Comparison of ENCODE assay signal across 24 cellular contexts in genomic region chr4:141614878-141615586, GRCh38. TPM values are rescaled to one million over a fixed set of nuclear protein-coding genes. Genes with fewer than 3 reads are reported as not detected.
DNase-seq lines count a peak whose midpoint lies in the region; ATAC-seq, FAIRE-seq and TF ChIP-seq lines count a peak whose summit lies in the region.
"Had no signal": no experiment of that assay in that cellular context is flagged by ENCODE, and none has a peak within 500 bp of the region (broad histone marks: within the 10 kb centered on the region; RNA-seq: fewer than 3 reads in every experiment).

No MANE protein-coding gene starts in this region.

- 70% methylated on average over 7 of the region's 11 CpGs for WGBS in right lobe of liver (ENCODE audit: insufficient coverage, low coverage, low lambda C conversion rate, missing lambda C conversion rate)
- 12% methylated on average over 6 of the region's 11 CpGs for WGBS in HepG2 (ENCODE audit: low lambda C conversion rate)

- H3K36me3 ChIP-seq in right lobe of liver (no peaks in the 10 kb centered on the region), HepG2 (replicated peaks in 1 of 2; ENCODE audit: control insufficient read depth in 1 of 2, insufficient read depth in 2 of 2, low read length in 2 of 2) (no peaks in the 10 kb centered on the region), endothelial cell of umbilical vein (ENCODE audit: control insufficient read depth in 2 of 2, extremely low read depth in 1 of 2, insufficient read depth in 2 of 2, low read length in 2 of 2) (no peaks in the 10 kb centered on the region)
- H3K36me3 ChIP-seq: BE2C, prostate gland, stomach had no signal

- ATAC-seq in right lobe of liver (peak in 1 of 4 donors; percentile 28), HepG2 (no peak), HG02870 (IDR thresholded peaks at IDR 0.05; ENCODE audit: unreplicated experiment) (peak; percentile 74)
- ATAC-seq: activated naive CD8-positive, alpha-beta T cell treated with anti-CD3 and anti-CD28 coated beads, Interleukin-2, amount 50 U/mL, for 24 hours had no signal

- H4K20me1 ChIP-seq in HepG2 (ENCODE audit: insufficient read depth, low read length), result no peaks in the 10 kb centered on the region
- no peaks in the 10 kb centered on the region for H4K20me1 ChIP-seq in endothelial cell of umbilical vein (replicated peaks; ENCODE audit: control insufficient read depth, extremely low read depth, insufficient read depth, low read length)

- TF ChIP-seq RAD21 in HepG2 (CRISPR knock-in tag; IDR thresholded peaks at IDR 0.05), result no peak

- CTCF ChIA-PET in HepG2 (lab: Yijun Ruan, JAX; ENCODE audit: low intra/inter-chr PET ratio, low total read pairs), result no interaction called here
- CTCF ChIA-PET in endothelial cell of umbilical vein (lab: Charles Lee), result interaction anchor here (0.9 to 1.6 kb wide), 4 partner anchors 22 to 268 kb away, joined by 3 to 6 read pairs (median 4); partner anchors contain the start of gene IL15

- H3K79me2 ChIP-seq in HepG2 (ENCODE audit: insufficient read depth, low read length) (no peaks in the 10 kb centered on the region), endothelial cell of umbilical vein (ENCODE audit: control insufficient read depth, insufficient read depth, low read length) (no peaks in the 10 kb centered on the region)

- H3K4me1 ChIP-seq in right lobe of liver (no peaks in the 10 kb centered on the region), HepG2 (ENCODE audit: insufficient read depth, low read length) (no peaks in the 10 kb centered on the region), endothelial cell of umbilical vein (ENCODE audit: control insufficient read depth, extremely low read depth, insufficient read depth, low read length) (peaks cover 8% of the 10 kb centered on the region)
- H3K4me1 ChIP-seq: prostate gland, stomach had no signal

- no peak for TF ChIP-seq CTCF in right lobe of liver (IDR thresholded peaks at IDR 0.05)
- TF ChIP-seq CTCF in HepG2 (CRISPR knock-in tag; IDR thresholded peaks at IDR 0.05), result no peak
- TF ChIP-seq CTCF in endothelial cell of umbilical vein (IDR thresholded peaks at IDR 0.05; ENCODE audit: extremely low read depth in 1 of 2, insufficient read depth in 1 of 2, low read depth in 1 of 2, low read length in 2 of 2), result no peak

- H3K4me2 ChIP-seq in HepG2 (ENCODE audit: low read depth, low read length), result no peak overlapping the region
- H3K4me2 ChIP-seq in endothelial cell of umbilical vein (ENCODE audit: insufficient read depth, low read length), result no peak overlapping the region

- no peak overlapping the region for H3K4me3 ChIP-seq in right lobe of liver
- H3K4me3 ChIP-seq in HepG2 (replicated peaks in 1 of 3; ENCODE audit: insufficient read depth in 1 of 3, low read depth in 2 of 3, low read length in 3 of 3), result no peak overlapping the region
- H3K4me3 ChIP-seq in endothelial cell of umbilical vein (replicated peaks in 1 of 3; ENCODE audit: insufficient read depth in 1 of 3, low read depth in 1 of 3, low read length in 3 of 3), result no peak overlapping the region
- H3K4me3 ChIP-seq: coronary artery, prostate gland, skin epidermis, stomach had no signal

- TF ChIP-seq EP300 in HepG2 (IDR thresholded peaks at IDR 0.05; ENCODE audit: low read depth in 2 of 2, low read length in 2 of 2), result no peak
- TF ChIP-seq EP300 in HepG2 (CRISPR knock-in tag; IDR thresholded peaks at IDR 0.05; ENCODE audit: borderline replicate concordance), result no peak

- H3K27me3 ChIP-seq in right lobe of liver (no peaks in the 10 kb centered on the region), HepG2 (ENCODE audit: control insufficient read depth in 1 of 2, insufficient read depth in 2 of 2, low read length in 2 of 2) (no peaks in the 10 kb centered on the region), endothelial cell of umbilical vein (ENCODE audit: control insufficient read depth in 2 of 2, insufficient read depth in 2 of 2, low read length in 2 of 2) (no peaks in the 10 kb centered on the region)
- H3K27me3 ChIP-seq: BE2C, stomach had no signal

- DNase-seq in right lobe of liver, result peak in 2 of 3 donors; percentile 19 to 36
- no peak for DNase-seq in HepG2 (ENCODE audit: low spot score)
- DNase-seq in endothelial cell of umbilical vein (ENCODE audit: low read depth, low spot score), result peak; percentile 92
- DNase-seq in DMS153 (lab: John Stamatoyannopoulos, UW), result no peak
- DNase-seq in Kasumi-1 (lab: John Stamatoyannopoulos, UW), result no peak
- no peak for DNase-seq in iPS-NIHi7 (ENCODE audit: extremely low spot score)
- DNase-seq in NCI-H2081 treated with DMSO at 0.1 percent for 48 hours (lab: John Stamatoyannopoulos, UW), result no peak
- DNase-seq: activated CD4-positive, alpha-beta T cell treated with anti-CD3 and anti-CD28 coated beads, Interleukin-2, amount 10 ng/mL, durations not matched to agents 24 days and 14 days; activated naive CD8-positive, alpha-beta T cell treated with anti-CD3 and anti-CD28 coated beads, Interleukin-2, amount 50 U/mL, for 24 hours; BE2C; GOT3; KBM-7; kidney glomerular epithelial cell; NCI-H69; SHP77; stomach; trophoblast cell had no signal

- H3K27ac ChIP-seq in right lobe of liver (no peak overlapping the region), HepG2 (ENCODE audit: extremely low read length, insufficient read depth, low read length) (no peak overlapping the region), endothelial cell of umbilical vein (ENCODE audit: insufficient read depth, low read depth, low read length) (peak overlapping the region; percentile 17)
- H3K27ac ChIP-seq: coronary artery, prostate gland, skin epidermis, stomach had no signal

- FAIRE-seq in HepG2 (lab: Jason Lieb, UNC) (no peak), endothelial cell of umbilical vein (lab: Jason Lieb, UNC) (peak; percentile 79)
- FAIRE-seq: D721Med, frontal cortex had no signal

- dilution Hi-C loops in endothelial cell of umbilical vein (cut with MboI; ENCODE audit: extremely low pct_ligation_motif_present, low sequenced_read_pairs), result no loop called here

- POLR2A ChIA-PET in HepG2 (lab: Yijun Ruan, JAX) (no interaction called here), endothelial cell of umbilical vein (lab: Charles Lee) (no interaction called here)

- BruUV-seq in HepG2 (replicated peaks; lab: Mats Ljungman, UMichigan), result no TSS peak
- no TSS peak for BruUV-seq in endothelial cell of umbilical vein (replicated peaks; lab: Mats Ljungman, UMichigan)

- H3K9me3 ChIP-seq in right lobe of liver (no peaks in the 10 kb centered on the region), HepG2 (ENCODE audit: low read length) (no peaks in the 10 kb centered on the region; the same call in 1 of the 2 replicates), endothelial cell of umbilical vein (replicated peaks; ENCODE audit: control insufficient read depth, insufficient read depth, low read length) (no peaks in the 10 kb centered on the region)
- H3K9me3 ChIP-seq: BE2C, prostate gland, stomach had no signal

- intact Hi-C loops in right lobe of liver (cut with DNase I), result no loop called here
- intact Hi-C loops in HepG2 (cut with micrococcal nuclease; ENCODE audit: unreplicated experiment), result no loop called here
- intact Hi-C loops in endothelial cell of umbilical vein (cut with micrococcal nuclease), result no loop called here

- H3K9me1 ChIP-seq in endothelial cell of umbilical vein (replicated peaks; ENCODE audit: control insufficient read depth, extremely low read depth, insufficient read depth, low read length), result no peaks in the 10 kb centered on the region

- no peak overlapping the region for H2AFZ ChIP-seq in HepG2 (ENCODE audit: low read length)
- H2AFZ ChIP-seq in endothelial cell of umbilical vein (ENCODE audit: low read depth, low read length), result no peak overlapping the region

- in situ Hi-C loops in HepG2 (cut with HindIII; ENCODE audit: extremely low pct_ligation_motif_present, low pct_unique_long_range_greater_than_20kb), result no loop called here

- no peak for TF ChIP-seq POLR2A in right lobe of liver (IDR thresholded peaks at IDR 0.05)
- no peak for TF ChIP-seq POLR2A in HepG2 (IDR thresholded peaks at IDR 0.05; ENCODE audit: insufficient read depth in 1 of 2, low read depth in 2 of 2, low read length in 2 of 2)
- TF ChIP-seq POLR2A in endothelial cell of umbilical vein (IDR thresholded peaks at IDR 0.05; ENCODE audit: low read depth, low read length), result no peak

- no peak overlapping the region for H3K9ac ChIP-seq in HepG2 (ENCODE audit: insufficient read depth, low read depth, low read length)
- H3K9ac ChIP-seq in endothelial cell of umbilical vein (replicated peaks; ENCODE audit: extremely low read depth, insufficient read depth, low read length), result no peak overlapping the region

RNA-seq across cellular contexts. Expression of gene IL15, which starts 21.4 kb away (rescaled TPM):
- total RNA-seq in right lobe of liver (1 to 10 TPM in 5 of 6 experiments, under 1 TPM in 1; 0.43 to 2.2 (median 1.4) TPM), HepG2 (2016; rRNA removed; fragmentation: Illumina TruSeq; extraction: Trizol) (0.18 and 0.24 TPM in 2 replicates), endothelial cell of umbilical vein (3.0 and 3.1 TPM in 2 replicates)
- 0.20 and 0.26 TPM in 2 replicates for total RNA-seq in HepG2 (2016; cell fraction: cytosol; rRNA removed; fragmentation: Illumina TruSeq; extraction: Trizol; ENCODE audit: low read depth)
- total RNA-seq in HepG2 (2016; cell fraction: insoluble cytoplasmic fraction; rRNA removed; fragmentation: Illumina TruSeq; extraction: Trizol), result 0.13 TPM in 2 replicates
- total RNA-seq in HepG2 (2016; cell fraction: membrane; rRNA removed; fragmentation: Illumina TruSeq; extraction: Trizol), result 0.24 and 0.40 TPM in 2 replicates
- total RNA-seq in HepG2 (2016; cell fraction: nucleus; rRNA removed; fragmentation: Illumina TruSeq; extraction: Trizol), result 0.13 and 0.81 TPM in 2 replicates
- polyA plus RNA-seq in HepG2 (2011; rRNA removed) (0.12 and 0.24 TPM in 2 replicates), endothelial cell of umbilical vein (3.1 TPM in 2 replicates)
- polyA plus RNA-seq in HepG2 (2011; cell fraction: cytosol; rRNA removed), result 0.12 and 0.15 TPM in 2 replicates
- polyA plus RNA-seq in HepG2 (2011; cell fraction: nucleus; rRNA removed), result 0.48 TPM in 1 of 2 replicates, not detected in the other
- 0.23 TPM in 1 of 2 replicates, not detected in the other for polyA plus RNA-seq in HepG2 (2012)
- polyA plus RNA-seq in HepG2 (2016; cell fraction: cytosol; fragmentation: Illumina TruSeq; extraction: Trizol; ENCODE audit: low read depth), result 0.07 and 0.25 TPM in 2 replicates
- 0.16 TPM in 2 replicates for polyA plus RNA-seq in HepG2 (2016; cell fraction: insoluble cytoplasmic fraction; fragmentation: Illumina TruSeq; extraction: Trizol; ENCODE audit: low read depth)
- polyA plus RNA-seq in HepG2 (2016; cell fraction: membrane; fragmentation: Illumina TruSeq; extraction: Trizol; ENCODE audit: low read depth), result 0.34 and 0.46 TPM in 2 replicates
- 0.36 and 1.4 TPM in 2 replicates for polyA plus RNA-seq in HepG2 (2016; cell fraction: nucleus; fragmentation: Illumina TruSeq; extraction: Trizol; ENCODE audit: insufficient read depth, low read depth)
- polyA minus RNA-seq in HepG2 (2011; rRNA and poly(A)+ RNA removed; ENCODE audit: low replicate concordance), result 0.14 and 3.5 TPM in 2 replicates
- 0.40 TPM in 1 of 2 replicates, not detected in the other for polyA minus RNA-seq in HepG2 (2011; cell fraction: cytosol; rRNA and poly(A)+ RNA removed)
- polyA minus RNA-seq in HepG2 (2011; cell fraction: nucleus; rRNA and poly(A)+ RNA removed), result 0.52 and 1.5 TPM in 2 replicates
- 2.3 TPM in 2 replicates for polyA plus RNA-seq in endothelial cell of umbilical vein (2011; cell fraction: cytosol; rRNA removed)
- 10.9 and 17.8 TPM in 2 replicates for polyA plus RNA-seq in endothelial cell of umbilical vein (2011; cell fraction: nucleus; rRNA removed)
- polyA plus RNA-seq in endothelial cell of umbilical vein (2012), result 2.5 and 3.3 TPM in 2 replicates
- polyA minus RNA-seq in endothelial cell of umbilical vein, result 7.6 and 8.8 TPM in 2 replicates
- polyA minus RNA-seq in endothelial cell of umbilical vein (2011; cell fraction: cytosol; rRNA and poly(A)+ RNA removed), result 2.7 TPM
- polyA minus RNA-seq in endothelial cell of umbilical vein (2011; cell fraction: nucleus; rRNA and poly(A)+ RNA removed), result 20.6 and 21.8 TPM in 2 replicates
- total RNA-seq: OCI-LY7 had no signal

Comparison
In these comparisons a context has a peak if more than half of its experiments do, and no peak if none do; other contexts are left out.
1. DNase-seq: peak in right lobe of liver (2 of 3) and endothelial cell of umbilical vein (single experiment); none in HepG2 (single experiment), DMS153 (single experiment), Kasumi-1 (0 of 2), iPS-NIHi7 (single experiment) and NCI-H2081 treated with DMSO at 0.1 percent for 48 hours (single experiment).